In the genomic region with DNA sequence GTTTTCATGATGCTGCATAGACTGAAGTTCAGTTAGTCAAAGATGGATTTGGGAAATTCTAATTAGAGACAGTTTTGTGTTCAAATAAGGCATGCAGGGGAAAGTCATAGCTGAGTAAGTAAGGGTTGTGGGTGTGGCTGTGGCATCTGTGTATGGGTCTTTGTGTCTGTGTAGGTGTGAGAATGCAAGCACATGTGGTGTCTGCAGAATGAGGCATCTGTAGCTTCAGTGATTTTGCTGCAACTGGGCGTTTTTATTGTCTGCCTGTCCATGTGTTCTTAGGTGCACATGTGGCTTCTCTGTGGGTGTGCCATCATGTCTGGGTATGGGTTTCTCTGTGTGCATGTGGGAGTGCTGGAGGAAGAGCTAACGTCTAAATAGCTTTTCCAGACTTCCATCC, we compare ENCODE assay signal across 16 cellular contexts.
"Had no signal": no experiment of that assay in that cellular context is flagged by ENCODE, and none has a peak within 500 bp of the region (broad histone marks: within the 10 kb centered on the region; RNA-seq: fewer than 3 reads in every experiment).

No MANE protein-coding gene starts in this region.

- DNase-seq: activated CD4-positive, alpha-beta memory T cell treated with anti-CD3 and anti-CD28 coated beads for 36 hours; activated CD8-positive, alpha-beta memory T cell treated with anti-CD3 and anti-CD28 coated beads, Interleukin-2, amount 10 ng/mL, durations not matched to agents 7 days and 5 days; activated naive CD4-positive, alpha-beta T cell treated with anti-CD3 and anti-CD28 coated beads for 36 hours; body of pancreas; dermis blood vessel endothelial cell; effector memory CD4-positive, alpha-beta T cell; esophagus squamous epithelium; mesenchymal stem cell; mucosa of descending colon; naive B cell; pancreas; stimulated activated CD4-positive, alpha-beta T cell treated with anti-CD3 and anti-CD28 coated beads, Interleukin-4, amount 100 ng/mL, for 24 hours; thyroid gland had no signal

- H3K36me3 ChIP-seq: esophagus squamous epithelium, pancreas, thyroid gland had no signal

- H3K9me3 ChIP-seq: body of pancreas, esophagus squamous epithelium, mucosa of descending colon, pancreas, thyroid gland had no signal

- ATAC-seq: activated CD8-positive, alpha-beta memory T cell treated with anti-CD3 and anti-CD28 coated beads, Interleukin-2, amount 10 ng/mL, durations not matched to agents 7 days and 5 days; body of pancreas; mucosa of descending colon; pancreas; sciatic nerve; stimulated activated memory B cell treated with anti-CD40 and anti-IgM and Interleukin-4, amounts not matched to agents 10 μg/mL and 1 μg/mL and 100 μg/mL, for 72 hours had no signal

- H3K4me3 ChIP-seq: body of pancreas, esophagus squamous epithelium, hepatocyte, mucosa of descending colon, pancreas, thyroid gland had no signal

- H3K4me1 ChIP-seq: body of pancreas, esophagus squamous epithelium, pancreas, thyroid gland had no signal

- H3K27me3 ChIP-seq: body of pancreas, esophagus squamous epithelium, hepatocyte, pancreas, thyroid gland had no signal
